8 cellular contexts compared by ENCODE assay signal in genomic region chr10:31318382-31318853, GRCh38. TPM values are rescaled to one million over a fixed set of nuclear protein-coding genes. Genes with fewer than 3 reads are reported as not detected.
DNase-seq lines count a peak whose midpoint lies in the region; ATAC-seq and TF ChIP-seq lines count a peak whose summit lies in the region.

No MANE protein-coding gene starts in this region.

- DNase-seq in AG10803 (ENCODE audit: low read depth) (peak; percentile 75), fibroblast of the aortic adventitia (ENCODE audit: low read depth) (peak; percentile 81), neural progenitor cell (ENCODE audit: low spot score) (peak; percentile 35), tibial nerve (ENCODE audit: low spot score in 2 of 2) (peak; percentile 44 to 65)

- TF ChIP-seq EP300 in tibial nerve (IDR thresholded peaks at IDR 0.05) = peak in 1 of 2 donors; percentile 64

- peaks cover 24% of the 10 kb centered on the region for H3K4me1 Mint-ChIP-seq in activated T-helper 17 cell treated with anti-CD3 and anti-CD28 coated beads, Interleukin-2, amount 50 U/mL, for 72 hours
- peaks cover 34% of the 10 kb centered on the region for H3K4me1 Mint-ChIP-seq in neural progenitor cell

- TF ChIP-seq POLR2A in tibial nerve (IDR thresholded peaks at IDR 0.05) = no peak

- H3K27ac ChIP-seq in OCI-LY1 (ENCODE audit: low read depth, low read length, poor library complexity, severe bottlenecking) (peak overlapping the region; percentile 80), neural progenitor cell (no peak overlapping the region), tibial nerve (peak overlapping the region; percentile 93 to 98 (median 96))

- H3K4me1 ChIP-seq in OCI-LY1 (ENCODE audit: insufficient read depth, low read length, severe bottlenecking) = peaks cover 39% of the 10 kb centered on the region
- peaks cover 11% of the 10 kb centered on the region for H3K4me1 ChIP-seq in neural progenitor cell
- peaks cover 0 to 30% (median 6%) of the 10 kb centered on the region in 4 donors for H3K4me1 ChIP-seq in tibial nerve

- H3K27me3 Mint-ChIP-seq in activated T-helper 17 cell treated with anti-CD3 and anti-CD28 coated beads, Interleukin-2, amount 50 U/mL, for 72 hours = no peaks in the 10 kb centered on the region
- peaks cover 4% of the 10 kb centered on the region for H3K27me3 Mint-ChIP-seq in neural progenitor cell (ENCODE audit: insufficient read depth, low read depth)

- H3K9me2 ChIP-seq in OCI-LY1 (ENCODE audit: low read depth, low read length) = no peaks in the 10 kb centered on the region

- H3K27ac Mint-ChIP-seq in activated T-helper 17 cell treated with anti-CD3 and anti-CD28 coated beads, Interleukin-2, amount 50 U/mL, for 72 hours = peak overlapping the region; percentile 99
- no peak overlapping the region for H3K27ac Mint-ChIP-seq in neural progenitor cell

- TF ChIP-seq CTCF in AG10803 (conservative IDR thresholded peaks at IDR 0.05; ENCODE audit: low read length) (no peak), OCI-LY1 (IDR thresholded peaks at IDR 0.05; ENCODE audit: low read length) (no peak), fibroblast of the aortic adventitia (IDR thresholded peaks at IDR 0.05; ENCODE audit: insufficient read depth, low read length) (no peak), neural progenitor cell (IDR thresholded peaks at IDR 0.05) (no peak), tibial nerve (IDR thresholded peaks at IDR 0.05) (no peak)

- no peaks in the 10 kb centered on the region for H3K27me3 ChIP-seq in OCI-LY1 (ENCODE audit: insufficient read depth, low read length)
- H3K27me3 ChIP-seq in neural progenitor cell = peaks cover 42% of the 10 kb centered on the region
- H3K27me3 ChIP-seq in tibial nerve = no peaks in the 10 kb centered on the region

- peak; percentile 75 for ATAC-seq in GM18867 (IDR thresholded peaks at IDR 0.05; ENCODE audit: unreplicated experiment)
- ATAC-seq in HG03064 (IDR thresholded peaks at IDR 0.05; ENCODE audit: low read depth, unreplicated experiment) = peak; percentile 45
- ATAC-seq in activated T-helper 17 cell treated with anti-CD3 and anti-CD28 coated beads, Interleukin-2, amount 50 U/mL, for 72 hours (replicated peaks) = peak; percentile 84

- H3K4me2 ChIP-seq in OCI-LY1 (ENCODE audit: low read length) (peak overlapping the region; percentile 78), neural progenitor cell (peak overlapping the region; percentile 84)

- H3K36me3 ChIP-seq in OCI-LY1 (ENCODE audit: insufficient read depth, low read length) (no peaks in the 10 kb centered on the region), neural progenitor cell (no peaks in the 10 kb centered on the region), tibial nerve (no peaks in the 10 kb centered on the region)

- no peak overlapping the region for H2AFZ ChIP-seq in OCI-LY1 (ENCODE audit: low read length)
- H2AFZ ChIP-seq in neural progenitor cell (replicated peaks) = peak overlapping the region; percentile 93

- no peaks in the 10 kb centered on the region for H3K9me3 Mint-ChIP-seq in activated T-helper 17 cell treated with anti-CD3 and anti-CD28 coated beads, Interleukin-2, amount 50 U/mL, for 72 hours
- H3K9me3 Mint-ChIP-seq in neural progenitor cell = no peaks in the 10 kb centered on the region

- WGBS in tibial nerve, 2 donors = 3 to 5% methylated on average over 22 to 29 of the region's 32 CpGs

- peak overlapping the region; percentile 94 for H3K4me3 Mint-ChIP-seq in activated T-helper 17 cell treated with anti-CD3 and anti-CD28 coated beads, Interleukin-2, amount 50 U/mL, for 72 hours
- peak overlapping the region; percentile 100 for H3K4me3 Mint-ChIP-seq in neural progenitor cell

- peaks cover 32% of the 10 kb centered on the region for H3K36me3 Mint-ChIP-seq in activated T-helper 17 cell treated with anti-CD3 and anti-CD28 coated beads, Interleukin-2, amount 50 U/mL, for 72 hours (ENCODE audit: low read depth)
- H3K36me3 Mint-ChIP-seq in neural progenitor cell = no peaks in the 10 kb centered on the region

- H3K79me2 ChIP-seq in OCI-LY1 (ENCODE audit: insufficient read depth, low read length) (peaks cover 35% of the 10 kb centered on the region), neural progenitor cell (ENCODE audit: low read depth) (peaks cover 46% of the 10 kb centered on the region)

- H3F3A ChIP-seq in OCI-LY1 (ENCODE audit: insufficient read depth, low read length) (no peaks in the 10 kb centered on the region), neural progenitor cell (ENCODE audit: low read depth) (peaks cover 16% of the 10 kb centered on the region)

- no peaks in the 10 kb centered on the region for H4K20me1 ChIP-seq in OCI-LY1 (ENCODE audit: insufficient read depth, low read length)
- H4K20me1 ChIP-seq in neural progenitor cell (ENCODE audit: low read depth) = peaks cover 46% of the 10 kb centered on the region

- no peaks in the 10 kb centered on the region for H3K9me3 ChIP-seq in OCI-LY1 (ENCODE audit: low read length)
- no peaks in the 10 kb centered on the region for H3K9me3 ChIP-seq in neural progenitor cell (ENCODE audit: low read depth)
- H3K9me3 ChIP-seq in tibial nerve = no peaks in the 10 kb centered on the region

- H3K4me3 ChIP-seq in AG10803 (ENCODE audit: low read length) = peak overlapping the region; percentile 88
- H3K4me3 ChIP-seq in OCI-LY1 (ENCODE audit: low read depth, low read length, poor library complexity, severe bottlenecking) = peak overlapping the region; percentile 91
- H3K4me3 ChIP-seq in fibroblast of the aortic adventitia (ENCODE audit: low read depth, low read length) = peak overlapping the region; percentile 90
- H3K4me3 ChIP-seq in neural progenitor cell = peak overlapping the region; percentile 84
- peak overlapping the region; percentile 91 to 95 (median 92) for H3K4me3 ChIP-seq in tibial nerve

- H3K9ac ChIP-seq in OCI-LY1 (ENCODE audit: low read length) (peak overlapping the region; percentile 91), neural progenitor cell (no peak overlapping the region)

RNA-seq across cellular contexts. Expression of gene ZEB1, which starts 0.6 kb away (rescaled TPM):
- total RNA-seq in activated T-helper 17 cell treated with anti-CD3 and anti-CD28 coated beads, Interleukin-2, amount 50 U/mL, for 72 hours = 10 to 100 TPM; 46.5 to 49.2 TPM
- 153 and 228 TPM in 2 replicates for total RNA-seq in fibroblast of the aortic adventitia (ENCODE audit: low replicate concordance)
- 26.4 and 38.8 TPM in 2 replicates for total RNA-seq in neural progenitor cell (ENCODE audit: low replicate concordance)
- 100 to 1,000 TPM in 2 of 4 donors, 10 to 100 TPM in 2; 84.6 to 128 (median 95.7) TPM for total RNA-seq in tibial nerve
